ENCODE assay signal across 8 cellular contexts in the genomic region with DNA sequence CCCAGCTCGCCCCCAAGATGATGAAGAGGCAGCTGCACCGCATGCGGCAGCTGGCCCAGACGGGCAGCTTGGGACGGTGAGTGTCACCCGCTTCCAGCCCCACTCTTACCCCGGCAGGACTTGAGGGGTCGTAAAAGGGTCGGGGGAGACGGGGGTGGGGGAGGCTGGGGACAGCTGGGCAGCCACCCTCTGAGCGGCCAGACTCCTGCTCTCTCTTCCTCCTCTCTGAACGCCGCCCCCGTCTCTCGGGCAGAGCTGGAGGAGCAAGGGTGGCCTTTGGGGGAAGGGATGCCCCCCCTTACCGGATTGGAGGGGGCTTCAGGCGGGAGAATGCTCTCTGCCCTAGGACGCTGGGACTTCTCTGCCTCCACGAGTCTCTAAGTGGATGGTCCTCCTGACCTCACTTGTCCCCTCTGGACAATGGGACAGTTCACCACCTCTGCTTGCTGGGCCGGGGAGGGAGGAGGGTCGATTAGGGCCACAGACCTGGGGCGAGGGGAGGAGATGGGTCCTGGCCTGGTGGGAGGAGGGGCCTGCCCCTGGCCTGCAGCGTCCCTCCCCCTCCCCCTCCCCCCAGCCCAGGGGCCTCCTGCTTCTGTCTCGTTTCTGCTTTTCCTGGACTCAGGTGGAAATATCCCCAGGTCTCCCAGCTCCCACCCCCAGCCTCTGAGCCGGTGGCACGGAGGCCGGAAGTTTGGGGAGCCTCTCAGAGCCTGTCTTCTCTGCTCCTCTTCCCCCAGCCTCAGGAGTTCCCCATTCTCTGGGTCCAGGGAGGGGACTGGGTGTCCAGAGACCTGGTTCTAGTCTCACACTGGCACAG. TPM values are rescaled to one million over a fixed set of nuclear protein-coding genes. Genes with fewer than 3 reads are reported as not detected.
DNase-seq lines count a peak whose midpoint lies in the region; ATAC-seq, FAIRE-seq and TF ChIP-seq lines count a peak whose summit lies in the region.

No MANE protein-coding gene starts in this region.

- H3K4me1 ChIP-seq in A549: peaks cover 10% of the 10 kb centered on the region; the same call in 2 of the 3 replicates
- peaks cover 31 to 62% of the 10 kb centered on the region in 2 experiments; a peak in 3 of 4 replicates for H3K4me1 ChIP-seq in HCT116 (ENCODE audit: control insufficient read depth in 1 of 2, insufficient read depth in 2 of 2, low read length in 2 of 2)

- H3K9me2 ChIP-seq in HCT116 (ENCODE audit: insufficient read depth): no peaks in the 10 kb centered on the region

- peaks cover 44% of the 10 kb centered on the region for H3K36me3 Mint-ChIP-seq in activated T-cell treated with anti-CD3 and anti-CD28 coated beads, Interleukin-2, amount 50 U/mL, for 24 hours (ENCODE audit: low read depth)
- H3K36me3 Mint-ChIP-seq in stimulated activated effector memory CD8-positive, alpha-beta T cell treated with anti-CD3 and anti-CD28 coated beads, Interleukin-12 subunit alpha, Interleukin-12 subunit beta, amount 100 ng/mL, for 72 hours: peaks cover 57% of the 10 kb centered on the region

- in situ Hi-C loops in G401 (cut with HindIII; ENCODE audit: low sequenced_read_pairs): no loop called here

- intact Hi-C loops in HCT116 (cut with micrococcal nuclease): loop anchor here (5.0 kb wide), 1 partner anchor 152 kb away; no protein-coding TSS in a partner anchor

- H3K4me1 Mint-ChIP-seq in activated T-cell treated with anti-CD3 and anti-CD28 coated beads, Interleukin-2, amount 50 U/mL, for 24 hours (ENCODE audit: low read depth): peaks cover 62% of the 10 kb centered on the region
- H3K4me1 Mint-ChIP-seq in stimulated activated effector memory CD8-positive, alpha-beta T cell treated with anti-CD3 and anti-CD28 coated beads, Interleukin-12 subunit alpha, Interleukin-12 subunit beta, amount 100 ng/mL, for 72 hours: peaks cover 76% of the 10 kb centered on the region

- peak overlapping the region; percentile 94 for H3K4me3 Mint-ChIP-seq in activated T-cell treated with anti-CD3 and anti-CD28 coated beads, Interleukin-2, amount 50 U/mL, for 24 hours
- H3K4me3 Mint-ChIP-seq in stimulated activated effector memory CD8-positive, alpha-beta T cell treated with anti-CD3 and anti-CD28 coated beads, Interleukin-12 subunit alpha, Interleukin-12 subunit beta, amount 100 ng/mL, for 72 hours: peak overlapping the region; percentile 97

- CTCF ChIA-PET in A549 (lab: Yijun Ruan, JAX) (interaction anchor here (0.6 to 7.1 kb wide), 6 partner anchors 10 to 152 kb away, joined by 3 to 152 read pairs (median 54); a partner anchor contains a TSS), HCT116 (lab: Charles Lee) (interaction anchor here (0.7 to 1.2 kb wide), 2 partner anchors 18 to 37 kb away, joined by 3 to 8 read pairs; a partner anchor contains a TSS)

- H3K4me3 ChIP-seq in A549 (peak overlapping the region; percentile 58), HCT116 (replicated peaks in 1 of 2; ENCODE audit: low read depth in 1 of 2, low read length in 2 of 2) (peak overlapping the region; percentile 85 to 89), iPS-11a (ENCODE audit: low read depth, low read length) (peak overlapping the region; percentile 44)

- peak overlapping the region; percentile 97 for H3K27ac Mint-ChIP-seq in activated T-cell treated with anti-CD3 and anti-CD28 coated beads, Interleukin-2, amount 50 U/mL, for 24 hours
- peak overlapping the region; percentile 98 for H3K27ac Mint-ChIP-seq in stimulated activated effector memory CD8-positive, alpha-beta T cell treated with anti-CD3 and anti-CD28 coated beads, Interleukin-12 subunit alpha, Interleukin-12 subunit beta, amount 100 ng/mL, for 72 hours

- no peaks in the 10 kb centered on the region for H4K20me1 ChIP-seq in HCT116 (ENCODE audit: insufficient read depth)

- H3K9me3 Mint-ChIP-seq in activated T-cell treated with anti-CD3 and anti-CD28 coated beads, Interleukin-2, amount 50 U/mL, for 24 hours: no peaks in the 10 kb centered on the region
- H3K9me3 Mint-ChIP-seq in stimulated activated effector memory CD8-positive, alpha-beta T cell treated with anti-CD3 and anti-CD28 coated beads, Interleukin-12 subunit alpha, Interleukin-12 subunit beta, amount 100 ng/mL, for 72 hours: no peaks in the 10 kb centered on the region

- no peaks in the 10 kb centered on the region for H3K27me3 Mint-ChIP-seq in activated T-cell treated with anti-CD3 and anti-CD28 coated beads, Interleukin-2, amount 50 U/mL, for 24 hours

- peaks cover 4 to 18% of the 10 kb centered on the region in 2 experiments; a peak in 1 of 4 replicates for H3K36me3 ChIP-seq in HCT116 (ENCODE audit: control insufficient read depth in 1 of 2, insufficient read depth in 2 of 2, low read length in 2 of 2)

- 24% methylated on average over 8 of the region's 27 CpGs for WGBS in A549 (ENCODE audit: missing lambda C conversion rate)

- no peak for TF ChIP-seq EP300 in A549 (IDR thresholded peaks at IDR 0.05)

- DNase-seq in A549 (ENCODE audit: low read depth in 1 of 2, low spot score in 1 of 2) (no peak), HCT116 (ENCODE audit: low read depth, low spot score) (no peak), G401 (ENCODE audit: low spot score) (no peak), HPDE6-E6E7 (ENCODE audit: extremely low spot score) (no peak), T1000 (lab: John Stamatoyannopoulos, UW) (no peak)
- peak; percentile 58 for DNase-seq in activated T-cell treated with anti-CD3 and anti-CD28 coated beads, Interleukin-2, amount 50 U/mL, for 24 hours
- peak in 1 of 2 donors; percentile 62 for DNase-seq in stimulated activated effector memory CD8-positive, alpha-beta T cell treated with anti-CD3 and anti-CD28 coated beads, Interleukin-12 subunit alpha, Interleukin-12 subunit beta, amount 100 ng/mL, for 72 hours (ENCODE audit: low spot score in 2 of 2)

- H3K4me2 ChIP-seq in A549: peak overlapping the region; percentile 82
- H3K4me2 ChIP-seq in HCT116 (ENCODE audit: low read length): peak overlapping the region; percentile 96

- TF ChIP-seq CTCF in A549 (IDR thresholded peaks at IDR 0.05): no peak
- no peak for TF ChIP-seq CTCF in HCT116 (IDR thresholded peaks at IDR 0.05 in 2 of 3, conservative IDR thresholded peaks at IDR 0.05 in 1 of 3; ENCODE audit: borderline replicate concordance in 1 of 3, insufficient read depth in 1 of 3, low read depth in 2 of 3, low read length in 2 of 3)

- no TSS peak for BruUV-seq in HCT116 (replicated peaks; lab: Mats Ljungman, UMichigan)

- TF ChIP-seq RAD21 in A549 (conservative IDR thresholded peaks at IDR 0.05 in 1 of 2, IDR thresholded peaks at IDR 0.05 in 1 of 2): no peak
- no peak for TF ChIP-seq RAD21 in HCT116 (IDR thresholded peaks at IDR 0.05; ENCODE audit: low read depth)

- no peaks in the 10 kb centered on the region for H3K27me3 ChIP-seq in HCT116 (ENCODE audit: insufficient read depth, low read length)

- TF ChIP-seq POLR2A in A549 (IDR thresholded peaks at IDR 0.05; ENCODE audit: low read length): no peak
- no peak for TF ChIP-seq POLR2A in HCT116 (IDR thresholded peaks at IDR 0.05; ENCODE audit: borderline replicate concordance, extremely low read depth, insufficient read depth, insufficient read length)

- POLR2A ChIA-PET in A549 (lab: Yijun Ruan, JAX): no interaction called here
- POLR2A ChIA-PET in HCT116 (lab: Charles Lee): no interaction called here

- H3K79me2 ChIP-seq in HCT116 (ENCODE audit: insufficient read depth, low read length): peaks cover 14% of the 10 kb centered on the region

- peak overlapping the region; percentile 62 to 93 for H3K27ac ChIP-seq in A549
- H3K27ac ChIP-seq in HCT116 (ENCODE audit: low read depth, low read length): peak overlapping the region; percentile 61

- RAD21 ChIA-PET in HCT116 (lab: Charles Lee; ENCODE audit: low non-redundant PET in 1 of 2, low total read pairs in 2 of 2, uncharacterized antibody in 2 of 2, unreplicated experiment in 2 of 2): no interaction called here

- no peak for ATAC-seq in A549
- ATAC-seq in HCT116: no peak
- no peak for ATAC-seq in stimulated activated effector memory CD8-positive, alpha-beta T cell treated with anti-CD3 and anti-CD28 coated beads, Interleukin-12 subunit alpha, Interleukin-12 subunit beta, amount 100 ng/mL, for 72 hours

- H3K9me3 ChIP-seq in A549 (no peaks in the 10 kb centered on the region), HCT116 (ENCODE audit: control insufficient read depth in 1 of 2, insufficient read depth in 1 of 2, low read depth in 1 of 2, low read length in 2 of 2) (no peaks in the 10 kb centered on the region)

- FAIRE-seq in A549 (lab: Jason Lieb, UNC): no peak

- H2AFZ ChIP-seq in HCT116 (ENCODE audit: low read depth, low read length, poor library complexity, severe bottlenecking): no peak overlapping the region

- H3K9ac ChIP-seq in HCT116 (ENCODE audit: low read length): peak overlapping the region; percentile 85

RNA-seq across cellular contexts. Expression of a gene that starts 0.5 kb away (rescaled TPM):
- polyA plus RNA-seq in A549 (2011; rRNA removed) (1.6 and 1.8 TPM in 2 replicates), A549 (2017; fragmentation: RNase III; extraction: RNeasy Plus Mini Kit Qiagen cat#74134 plus additional on column Dnase treatment) (1.6 to 2.8 TPM (median 2.7 TPM) in 3 replicates)
- polyA plus RNA-seq in A549 (2012; cell fraction: cytosol; rRNA removed): 3.3 and 3.4 TPM in 2 replicates
- 8.7 and 9.6 TPM in 2 replicates for polyA plus RNA-seq in A549 (2012; cell fraction: nucleus; rRNA removed)
- 1.6 and 2.2 TPM in 2 replicates for polyA minus RNA-seq in A549 (2011; rRNA and poly(A)+ RNA removed)
- 48.4 TPM for total RNA-seq in HCT116 (2021; ENCODE audit: unreplicated experiment)
- 72.9 and 82.7 TPM in 2 replicates for polyA plus RNA-seq in HCT116 (2012)
- 13.2 and 21.9 TPM in 2 replicates for total RNA-seq in G401 (2014; rRNA removed; shearing (Covaris generic))

RNA-seq across cellular contexts. Expression of a gene that starts 18.5 kb away (rescaled TPM):
- polyA plus RNA-seq in A549 (2011; rRNA removed) (13.1 and 17.9 TPM in 2 replicates), A549 (2017; fragmentation: RNase III; extraction: RNeasy Plus Mini Kit Qiagen cat#74134 plus additional on column Dnase treatment) (10.5 to 11.5 TPM (median 10.8 TPM) in 3 replicates)
- 20.5 and 28.6 TPM in 2 replicates for polyA plus RNA-seq in A549 (2012; cell fraction: cytosol; rRNA removed)
- 15.8 and 19.3 TPM in 2 replicates for polyA plus RNA-seq in A549 (2012; cell fraction: nucleus; rRNA removed)
- 9.3 and 12.4 TPM in 2 replicates for polyA minus RNA-seq in A549 (2011; rRNA and poly(A)+ RNA removed)
- 42.7 TPM for total RNA-seq in HCT116 (2021; ENCODE audit: unreplicated experiment)
- polyA plus RNA-seq in HCT116 (2012): 43.9 and 52.6 TPM in 2 replicates
- 49.0 and 62.3 TPM in 2 replicates for total RNA-seq in G401 (2014; rRNA removed; shearing (Covaris generic))

RNA-seq across cellular contexts. Expression of a gene that starts 31.3 kb away (rescaled TPM):
- polyA plus RNA-seq in A549 (2011; rRNA removed): 20.5 and 22.0 TPM in 2 replicates
- 25.4 and 29.6 TPM in 2 replicates for polyA plus RNA-seq in A549 (2012; cell fraction: cytosol; rRNA removed)
- 116 and 166 TPM in 2 replicates for polyA plus RNA-seq in A549 (2012; cell fraction: nucleus; rRNA removed)
- 23.5 to 28.4 TPM (median 26.1 TPM) in 3 replicates for polyA plus RNA-seq in A549 (2017; fragmentation: RNase III; extraction: RNeasy Plus Mini Kit Qiagen cat#74134 plus additional on column Dnase treatment)
- 18.1 and 19.4 TPM in 2 replicates for polyA minus RNA-seq in A549 (2011; rRNA and poly(A)+ RNA removed)
- 89.8 TPM for total RNA-seq in HCT116 (2021; ENCODE audit: unreplicated experiment)
- 61.4 and 61.5 TPM in 2 replicates for polyA plus RNA-seq in HCT116 (2012)
- 42.0 and 42.5 TPM in 2 replicates for total RNA-seq in G401 (2014; rRNA removed; shearing (Covaris generic))

RNA-seq across cellular contexts. Expression of a gene that starts 35.5 kb away (rescaled TPM):
- 584 and 723 TPM in 2 replicates for polyA plus RNA-seq in A549 (2011; rRNA removed)
- polyA plus RNA-seq in A549 (2012; cell fraction: cytosol; rRNA removed): 3,234 and 3,497 TPM in 2 replicates
- 2,197 and 2,541 TPM in 2 replicates for polyA plus RNA-seq in A549 (2012; cell fraction: nucleus; rRNA removed)
- 1,477 to 1,633 TPM (median 1,616 TPM) in 3 replicates for polyA plus RNA-seq in A549 (2017; fragmentation: RNase III; extraction: RNeasy Plus Mini Kit Qiagen cat#74134 plus additional on column Dnase treatment)
- polyA minus RNA-seq in A549 (2011; rRNA and poly(A)+ RNA removed): 417 and 457 TPM in 2 replicates
- total RNA-seq in HCT116 (2021; ENCODE audit: unreplicated experiment): 1,080 TPM
- 2,758 and 2,875 TPM in 2 replicates for polyA plus RNA-seq in HCT116 (2012)
- total RNA-seq in G401 (2014; rRNA removed; shearing (Covaris generic)): 435 and 601 TPM in 2 replicates

RNA-seq across cellular contexts. Expression of a gene that starts 46.2 kb away (rescaled TPM):
- polyA plus RNA-seq in A549 (2011; rRNA removed): 13.6 and 23.0 TPM in 2 replicates
- polyA plus RNA-seq in A549 (2012; cell fraction: cytosol; rRNA removed): 44.5 and 48.9 TPM in 2 replicates
- polyA plus RNA-seq in A549 (2012; cell fraction: nucleus; rRNA removed): 37.3 and 38.8 TPM in 2 replicates
- polyA plus RNA-seq in A549 (2017; fragmentation: RNase III; extraction: RNeasy Plus Mini Kit Qiagen cat#74134 plus additional on column Dnase treatment): 34.5 to 39.3 TPM (median 37.3 TPM) in 3 replicates
- 8.0 and 10.8 TPM in 2 replicates for polyA minus RNA-seq in A549 (2011; rRNA and poly(A)+ RNA removed)
- 31.4 TPM for total RNA-seq in HCT116 (2021; ENCODE audit: unreplicated experiment)
- 19.2 and 28.2 TPM in 2 replicates for polyA plus RNA-seq in HCT116 (2012)
- total RNA-seq in G401 (2014; rRNA removed; shearing (Covaris generic)): 30.2 and 44.8 TPM in 2 replicates
